8 cellular contexts compared by ENCODE assay signal in genomic region chrX:45070116-45071007, GRCh38.
DNase-seq lines count a peak whose midpoint lies in the region; ATAC-seq and TF ChIP-seq lines count a peak whose summit lies in the region.

No MANE protein-coding gene starts in this region.

- H3K9me3 ChIP-seq in OCI-LY1 (ENCODE audit: low read length) = no peaks in the 10 kb centered on the region
- no peaks in the 10 kb centered on the region for H3K9me3 ChIP-seq in left lung
- no peaks in the 10 kb centered on the region for H3K9me3 ChIP-seq in vagina

- no peak overlapping the region for H3K4me2 ChIP-seq in OCI-LY1 (ENCODE audit: low read length)

- H3K9ac ChIP-seq in OCI-LY1 (ENCODE audit: low read length) = no peak overlapping the region

- H3K27me3 ChIP-seq in OCI-LY1 (ENCODE audit: insufficient read depth, low read length) = no peaks in the 10 kb centered on the region
- no peaks in the 10 kb centered on the region for H3K27me3 ChIP-seq in left lung
- H3K27me3 ChIP-seq in vagina = no peaks in the 10 kb centered on the region

- H2AFZ ChIP-seq in OCI-LY1 (ENCODE audit: low read length) = no peak overlapping the region

- TF ChIP-seq POLR2A in vagina (IDR thresholded peaks at IDR 0.05) = no peak

- intact Hi-C loops in left lung (cut with DNase I) (no loop called here), vagina (cut with DNase I) (no loop called here)

- no peaks in the 10 kb centered on the region for H3F3A ChIP-seq in OCI-LY1 (ENCODE audit: insufficient read depth, low read length)

- H3K79me2 ChIP-seq in OCI-LY1 (ENCODE audit: insufficient read depth, low read length) = no peaks in the 10 kb centered on the region

- no peaks in the 10 kb centered on the region for H4K20me1 ChIP-seq in OCI-LY1 (ENCODE audit: insufficient read depth, low read length)

- POLR2A ChIA-PET in HEK293T (lab: Yijun Ruan, JAX) = no interaction called here

- peak; percentile 58 for TF ChIP-seq CTCF in OCI-LY1 (IDR thresholded peaks at IDR 0.05; ENCODE audit: low read length)
- TF ChIP-seq CTCF in cardiac fibroblast (IDR thresholded peaks at IDR 0.05; ENCODE audit: low read depth, low read length) = peak; percentile 62
- TF ChIP-seq CTCF in left lung (IDR thresholded peaks at IDR 0.05) = peak; percentile 42 to 52
- peak; percentile 7 to 44 (median 37) for TF ChIP-seq CTCF in vagina (IDR thresholded peaks at IDR 0.05)

- H3K4me3 ChIP-seq in OCI-LY1 (ENCODE audit: low read depth, low read length, poor library complexity, severe bottlenecking) (no peak overlapping the region), cardiac fibroblast (replicated peaks in 1 of 2; ENCODE audit: low read depth in 2 of 2, low read length in 2 of 2) (no peak overlapping the region), left lung (no peak overlapping the region), vagina (no peak overlapping the region)

- DNase-seq in NCI-H2171 treated with DMSO at 0.1 percent for 48 hours (lab: John Stamatoyannopoulos, UW) (peak; percentile 20), NCI-H2171 (lab: John Stamatoyannopoulos, UW) (no peak), HEK293T (ENCODE audit: extremely low spot score) (peak; percentile 25), cardiac fibroblast (ENCODE audit: low read depth in 2 of 2) (peak; percentile 70 to 73), left lung (no peak), vagina (ENCODE audit: extremely low spot score in 2 of 2) (no peak)

- CTCF ChIA-PET in HEK293T (lab: Yijun Ruan, JAX) = interaction anchor here (0.6 to 1.3 kb wide), 7 partner anchors 43 to 1393 kb away, joined by 3 to 5 read pairs (median 3); no protein-coding TSS in a partner anchor

- no peak overlapping the region for H3K27ac ChIP-seq in OCI-LY1 (ENCODE audit: low read depth, low read length, poor library complexity, severe bottlenecking)
- H3K27ac ChIP-seq in left lung = no peak overlapping the region
- H3K27ac ChIP-seq in vagina = no peak overlapping the region

- H3K9me2 ChIP-seq in OCI-LY1 (ENCODE audit: low read depth, low read length) = no peaks in the 10 kb centered on the region

- H3K36me3 ChIP-seq in OCI-LY1 (ENCODE audit: insufficient read depth, low read length) = peaks cover 16% of the 10 kb centered on the region; the same call in 1 of the 2 replicates
- peaks cover 3 to 7% of the 10 kb centered on the region in 2 donors for H3K36me3 ChIP-seq in left lung
- H3K36me3 ChIP-seq in vagina = peaks cover 0 to 13% of the 10 kb centered on the region in 2 donors

- H3K4me1 ChIP-seq in OCI-LY1 (ENCODE audit: insufficient read depth, low read length, severe bottlenecking) = no peaks in the 10 kb centered on the region
- no peaks in the 10 kb centered on the region for H3K4me1 ChIP-seq in left lung
- peaks cover 13% of the 10 kb centered on the region for H3K4me1 ChIP-seq in vagina

- ATAC-seq in left lung (peak; percentile 89), HG02588 (IDR thresholded peaks at IDR 0.05; ENCODE audit: unreplicated experiment) (no peak)

TF ChIP-seq in HEK293T, 16 proteins besides CTCF, POLR2A, EP300 and RAD21:
- TF ChIP-seq ELF4 (IDR thresholded peaks at IDR 0.05) (no peak), FOXM1 (IDR thresholded peaks at IDR 0.05; ENCODE audit: borderline replicate concordance) (no peak), PKNOX1 (IDR thresholded peaks at IDR 0.05) (peak; percentile 63)

Comparison
In these comparisons a context has a peak if more than half of its experiments do, and no peak if none do; other contexts are left out.
1. DNase-seq: peak in NCI-H2171 treated with DMSO at 0.1 percent for 48 hours (single experiment), HEK293T (single experiment) and cardiac fibroblast (2 of 2); none in NCI-H2171 (single experiment), left lung (0 of 2) and vagina (0 of 2).
2. Peak in every context shown above with its lines, with median percentiles within 50 percentile points of each other: CTCF ChIP-seq.